ENCODE assay signal across 21 cellular contexts in the genomic region with DNA sequence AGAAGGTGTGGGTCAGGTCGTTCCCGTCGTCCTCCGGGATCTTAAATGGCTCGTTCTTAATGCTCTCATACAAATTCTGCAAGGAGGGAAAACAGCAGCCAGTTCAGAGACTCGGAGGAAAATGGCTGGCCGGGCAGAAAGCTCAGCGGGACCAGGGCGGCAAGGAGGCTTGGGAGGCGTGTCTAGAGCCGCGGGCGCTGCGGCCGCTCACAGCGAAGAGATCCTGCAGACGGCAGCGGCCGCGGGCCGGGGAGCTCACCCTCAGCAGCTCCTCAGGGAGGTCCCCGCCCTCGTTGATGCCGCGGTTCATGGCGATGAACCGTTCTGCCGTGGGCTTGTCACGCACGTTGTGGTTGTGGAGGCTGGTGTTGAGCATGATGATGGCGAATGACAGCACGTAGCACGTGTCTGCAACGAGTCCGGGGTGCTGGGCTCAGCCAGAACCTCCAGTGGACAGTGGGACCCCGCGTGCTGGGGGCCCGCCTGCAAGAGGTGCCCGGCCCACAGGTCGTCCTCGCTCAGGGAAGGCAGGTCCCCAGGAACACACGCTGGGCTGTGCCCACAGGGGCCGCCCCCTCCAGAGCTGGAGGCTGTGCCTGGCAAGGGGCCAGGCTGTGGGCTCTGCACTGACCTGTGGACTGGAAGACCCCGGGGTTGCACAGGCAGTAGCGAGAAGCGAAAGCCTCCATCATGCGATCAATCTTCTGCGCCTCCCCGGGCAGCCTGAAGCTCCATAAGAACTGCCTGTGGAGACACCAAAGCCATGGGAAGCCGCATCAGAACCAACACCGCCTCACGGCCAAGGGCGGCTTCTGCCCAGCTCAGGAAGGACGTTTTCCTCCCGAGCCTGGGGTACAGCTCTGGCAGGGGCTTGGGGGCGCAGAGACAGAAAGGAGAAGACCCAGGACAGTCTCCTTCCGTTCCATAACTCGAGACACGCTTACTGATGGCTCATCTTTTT.
DNase-seq lines count a peak whose midpoint lies in the region; ATAC-seq and TF ChIP-seq lines count a peak whose summit lies in the region.
"Had no signal": no experiment of that assay in that cellular context is flagged by ENCODE, and none has a peak within 500 bp of the region (broad histone marks: within the 10 kb centered on the region; RNA-seq: fewer than 3 reads in every experiment).

No MANE protein-coding gene starts in this region.

- no peak overlapping the region for H3K27ac Mint-ChIP-seq in activated naive CD8-positive, alpha-beta T cell treated with anti-CD3 and anti-CD28 coated beads, Interleukin-2, amount 10 ng/mL, durations not matched to agents 7 days and 5 days
- H3K27ac Mint-ChIP-seq in activated naive CD8-positive, alpha-beta T cell treated with anti-CD3 and anti-CD28 coated beads for 36 hours: no peak overlapping the region
- H3K27ac Mint-ChIP-seq: stimulated activated naive B cell treated with anti-CD40 and anti-IgM and Interleukin-4, amounts not matched to agents 10 μg/mL and 1 μg/mL and 100 μg/mL, for 72 hours had no signal

- H3K27ac ChIP-seq in temporal lobe (ENCODE audit: low read depth, low read length) (peak overlapping the region; percentile 9), stomach (no peak overlapping the region)
- H3K27ac ChIP-seq: body of pancreas, neural progenitor cell, upper lobe of right lung had no signal

- H3K4me3 Mint-ChIP-seq in activated naive CD8-positive, alpha-beta T cell treated with anti-CD3 and anti-CD28 coated beads, Interleukin-2, amount 10 ng/mL, durations not matched to agents 7 days and 5 days: peak overlapping the region; percentile 22
- H3K4me3 Mint-ChIP-seq in activated naive CD8-positive, alpha-beta T cell treated with anti-CD3 and anti-CD28 coated beads for 36 hours: no peak overlapping the region
- H3K4me3 Mint-ChIP-seq: mesothelial cell of epicardium, neural progenitor cell had no signal

- no peaks in the 10 kb centered on the region for H3K4me1 Mint-ChIP-seq in activated naive CD8-positive, alpha-beta T cell treated with anti-CD3 and anti-CD28 coated beads, Interleukin-2, amount 10 ng/mL, durations not matched to agents 7 days and 5 days
- no peaks in the 10 kb centered on the region for H3K4me1 Mint-ChIP-seq in activated naive CD8-positive, alpha-beta T cell treated with anti-CD3 and anti-CD28 coated beads for 36 hours

- POLR2A ChIA-PET in activated naive CD8-positive, alpha-beta T cell treated with anti-CD3 and anti-CD28 coated beads, Interleukin-2, amount 10 ng/mL, durations not matched to agents 7 days and 5 days (lab: Charles Lee): no interaction called here

- H3K27me3 ChIP-seq in NT2/D1 (ENCODE audit: insufficient read depth, insufficient read length) (no peaks in the 10 kb centered on the region), stomach (no peaks in the 10 kb centered on the region)
- H3K27me3 ChIP-seq: body of pancreas, neural progenitor cell, upper lobe of right lung had no signal

- H3K36me3 ChIP-seq in NT2/D1 (ENCODE audit: insufficient read depth, insufficient read length, low read length) (peaks cover 54% of the 10 kb centered on the region), stomach (peaks cover 7 to 76% (median 56%) of the 10 kb centered on the region in 4 donors)
- H3K36me3 ChIP-seq: neural progenitor cell had no signal

- TF ChIP-seq EP300 in stomach (IDR thresholded peaks at IDR 0.05): no peak

- TF ChIP-seq CTCF in epithelial cell of proximal tubule (conservative IDR thresholded peaks at IDR 0.05; ENCODE audit: low read depth, low read length) (no peak), stomach (IDR thresholded peaks at IDR 0.05) (no peak)

- H3K4me3 ChIP-seq in NT2/D1 (ENCODE audit: insufficient read length, low read depth): no peak overlapping the region
- peak overlapping the region; percentile 24 for H3K4me3 ChIP-seq in epithelial cell of proximal tubule (ENCODE audit: low read depth, low read length)
- H3K4me3 ChIP-seq in stomach: no peak overlapping the region
- H3K4me3 ChIP-seq: body of pancreas, neural progenitor cell, upper lobe of right lung had no signal

- H3K4me1 ChIP-seq in NT2/D1 (ENCODE audit: insufficient read depth, insufficient read length) (peaks cover 34% of the 10 kb centered on the region), stomach (peaks cover 0 to 16% (median 4%) of the 10 kb centered on the region in 4 donors)
- H3K4me1 ChIP-seq: body of pancreas had no signal

- 89 to 95% (median 93%) methylated on average over 49 to 59 of the region's 59 CpGs for WGBS in stomach, 5 donors

- no peaks in the 10 kb centered on the region for H3K9me3 Mint-ChIP-seq in activated naive CD8-positive, alpha-beta T cell treated with anti-CD3 and anti-CD28 coated beads, Interleukin-2, amount 10 ng/mL, durations not matched to agents 7 days and 5 days
- H3K9me3 Mint-ChIP-seq in activated naive CD8-positive, alpha-beta T cell treated with anti-CD3 and anti-CD28 coated beads for 36 hours: no peaks in the 10 kb centered on the region
- H3K9me3 Mint-ChIP-seq: mesothelial cell of epicardium; neural progenitor cell; stimulated activated naive B cell treated with anti-CD40 and anti-IgM and Interleukin-4, amounts not matched to agents 10 μg/mL and 1 μg/mL and 100 μg/mL, for 72 hours had no signal

- no peaks in the 10 kb centered on the region for H3K27me3 Mint-ChIP-seq in activated naive CD8-positive, alpha-beta T cell treated with anti-CD3 and anti-CD28 coated beads, Interleukin-2, amount 10 ng/mL, durations not matched to agents 7 days and 5 days
- no peaks in the 10 kb centered on the region for H3K27me3 Mint-ChIP-seq in activated naive CD8-positive, alpha-beta T cell treated with anti-CD3 and anti-CD28 coated beads for 36 hours
- H3K27me3 Mint-ChIP-seq: stimulated activated naive B cell treated with anti-CD40 and anti-IgM and Interleukin-4, amounts not matched to agents 10 μg/mL and 1 μg/mL and 100 μg/mL, for 72 hours had no signal

- peak overlapping the region; percentile 16 for H3K9ac ChIP-seq in NT2/D1 (ENCODE audit: insufficient read length, low read depth)
- H3K9ac ChIP-seq: neural progenitor cell had no signal

- intact Hi-C loops in stomach (cut with DNase I; ENCODE audit: low total_unique reads): no loop called here

- no peak for DNase-seq in activated naive CD8-positive, alpha-beta T cell treated with anti-CD3 and anti-CD28 coated beads, Interleukin-2, amount 10 ng/mL, durations not matched to agents 7 days and 5 days
- no peak for DNase-seq in activated naive CD8-positive, alpha-beta T cell treated with anti-CD3 and anti-CD28 coated beads for 36 hours
- DNase-seq in NT2/D1 (ENCODE audit: low read depth, low spot score) (no peak), epithelial cell of proximal tubule (ENCODE audit: low read depth) (no peak), stomach (no peak)
- DNase-seq: COR-L47; EL; foreskin melanocyte; HCEC 1CT; hypothalamus; KBM-7; kidney; NCI-H524; stimulated activated naive B cell treated with anti-CD40 and anti-IgM and Interleukin-4, amounts not matched to agents 10 μg/mL and 1 μg/mL and 100 μg/mL, for 72 hours; upper lobe of right lung had no signal

- ATAC-seq in activated naive CD8-positive, alpha-beta T cell treated with anti-CD3 and anti-CD28 coated beads, Interleukin-2, amount 10 ng/mL, durations not matched to agents 7 days and 5 days (ENCODE audit: low read depth): no peak
- ATAC-seq in HG02623 (IDR thresholded peaks at IDR 0.05; ENCODE audit: unreplicated experiment): no peak
- ATAC-seq: body of pancreas; Right ventricle myocardium inferior; stimulated activated naive B cell treated with anti-CD40 and anti-IgM and Interleukin-4, amounts not matched to agents 10 μg/mL and 1 μg/mL and 100 μg/mL, for 72 hours; upper lobe of right lung had no signal

- TF ChIP-seq POLR2A in stomach (IDR thresholded peaks at IDR 0.05): no peak

- no peaks in the 10 kb centered on the region for H3K36me3 Mint-ChIP-seq in activated naive CD8-positive, alpha-beta T cell treated with anti-CD3 and anti-CD28 coated beads, Interleukin-2, amount 10 ng/mL, durations not matched to agents 7 days and 5 days
- no peaks in the 10 kb centered on the region for H3K36me3 Mint-ChIP-seq in activated naive CD8-positive, alpha-beta T cell treated with anti-CD3 and anti-CD28 coated beads for 36 hours

- H3K9me3 ChIP-seq in NT2/D1 (ENCODE audit: insufficient read depth, low read length): no peaks in the 10 kb centered on the region
- H3K9me3 ChIP-seq in stomach: no peaks in the 10 kb centered on the region
- H3K9me3 ChIP-seq: body of pancreas, upper lobe of right lung had no signal
